Comparison of ENCODE assay signal across 1 cellular context in the genomic region with DNA sequence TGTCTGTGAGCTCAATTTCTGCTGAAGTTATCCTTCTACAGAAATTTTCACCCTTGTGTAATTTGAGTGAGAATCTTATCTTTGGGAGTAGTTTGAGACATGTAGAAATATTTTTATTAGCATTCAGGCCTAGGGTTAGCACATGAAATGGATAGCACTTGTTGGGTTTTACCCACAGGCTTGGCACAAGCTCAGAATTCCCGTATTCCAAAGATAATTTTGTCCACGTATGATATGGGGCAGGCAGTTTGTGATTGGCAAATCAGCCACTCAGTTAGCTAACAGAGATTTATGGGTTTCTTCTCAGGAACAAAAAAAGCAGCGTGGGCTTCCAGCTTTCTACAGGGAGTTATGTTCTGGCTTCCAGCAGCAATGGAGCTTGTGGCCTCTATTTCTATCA.
TF ChIP-seq lines count a peak whose summit lies in the region.

No MANE protein-coding gene starts in this region.

TF ChIP-seq in A549, 52 proteins besides CTCF, POLR2A, EP300 and RAD21 (continued from another document):
- TF ChIP-seq, protein P1, sequence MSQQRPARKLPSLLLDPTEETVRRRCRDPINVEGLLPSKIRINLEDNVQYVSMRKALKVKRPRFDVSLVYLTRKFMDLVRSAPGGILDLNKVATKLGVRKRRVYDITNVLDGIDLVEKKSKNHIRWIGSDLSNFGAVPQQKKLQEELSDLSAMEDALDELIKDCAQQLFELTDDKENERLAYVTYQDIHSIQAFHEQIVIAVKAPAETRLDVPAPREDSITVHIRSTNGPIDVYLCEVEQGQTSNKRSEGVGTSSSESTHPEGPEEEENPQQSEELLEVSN (IDR thresholded peaks at IDR 0.05; ENCODE audit: borderline replicate concordance, low read depth): no peak
- no peak for TF ChIP-seq JUN (IDR thresholded peaks at IDR 0.05)
- no peak for TF ChIP-seq CHD4 (IDR thresholded peaks at IDR 0.05; ENCODE audit: borderline replicate concordance)
- no peak for TF ChIP-seq MAZ (IDR thresholded peaks at IDR 0.05; ENCODE audit: borderline replicate concordance, low read depth, low read length)
- TF ChIP-seq, protein P2, sequence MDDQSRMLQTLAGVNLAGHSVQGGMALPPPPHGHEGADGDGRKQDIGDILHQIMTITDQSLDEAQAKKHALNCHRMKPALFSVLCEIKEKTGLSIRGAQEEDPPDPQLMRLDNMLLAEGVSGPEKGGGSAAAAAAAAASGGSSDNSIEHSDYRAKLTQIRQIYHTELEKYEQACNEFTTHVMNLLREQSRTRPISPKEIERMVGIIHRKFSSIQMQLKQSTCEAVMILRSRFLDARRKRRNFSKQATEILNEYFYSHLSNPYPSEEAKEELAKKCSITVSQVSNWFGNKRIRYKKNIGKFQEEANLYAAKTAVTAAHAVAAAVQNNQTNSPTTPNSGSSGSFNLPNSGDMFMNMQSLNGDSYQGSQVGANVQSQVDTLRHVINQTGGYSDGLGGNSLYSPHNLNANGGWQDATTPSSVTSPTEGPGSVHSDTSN (IDR thresholded peaks at IDR 0.05): no peak
- no peak for TF ChIP-seq POLR2AphosphoS2 (conservative IDR thresholded peaks at IDR 0.05; ENCODE audit: low read length)
